33 cellular contexts compared by ENCODE assay signal in genomic region chr10:53395449-53395848, GRCh38.
"Had no signal": no experiment of that assay in that cellular context is flagged by ENCODE, and none has a peak within 500 bp of the region (broad histone marks: within the 10 kb centered on the region; RNA-seq: fewer than 3 reads in every experiment).

No MANE protein-coding gene starts in this region.

- H3K27me3 Mint-ChIP-seq: activated CD4-positive, alpha-beta memory T cell treated with anti-CD3 and anti-CD28 coated beads for 36 hours; activated CD4-positive, alpha-beta T cell treated with anti-CD3 and anti-CD28 coated beads, Interleukin-2, amount 10 ng/mL, durations not matched to agents 24 days and 14 days; activated naive CD4-positive, alpha-beta T cell treated with anti-CD3 and anti-CD28 coated beads, Interleukin-2, amount 10 ng/mL, durations not matched to agents 7 days and 5 days; activated naive CD8-positive, alpha-beta T cell treated with anti-CD3 and anti-CD28 coated beads, Interleukin-2, amount 10 ng/mL, durations not matched to agents 7 days and 5 days; naive B cell had no signal

- H3K9ac ChIP-seq: parathyroid adenoma had no signal

- H3K79me2 ChIP-seq: parathyroid adenoma had no signal

- H3K9me3 ChIP-seq: ascending aorta, psoas muscle had no signal

- H3K36me3 ChIP-seq: ascending aorta, esophagus muscularis mucosa, heart right ventricle, sigmoid colon, tibial nerve, WERI-Rb-1 had no signal

- H3K4me3 Mint-ChIP-seq: activated CD4-positive, alpha-beta memory T cell treated with anti-CD3 and anti-CD28 coated beads for 36 hours; activated CD4-positive, alpha-beta T cell treated with anti-CD3 and anti-CD28 coated beads, Interleukin-2, amount 10 ng/mL, durations not matched to agents 24 days and 14 days; activated naive CD4-positive, alpha-beta T cell treated with anti-CD3 and anti-CD28 coated beads, Interleukin-2, amount 10 ng/mL, durations not matched to agents 7 days and 5 days; activated naive CD8-positive, alpha-beta T cell treated with anti-CD3 and anti-CD28 coated beads, Interleukin-2, amount 10 ng/mL, durations not matched to agents 7 days and 5 days; activated T-helper 1 cell treated with anti-CD3 and anti-CD28 coated beads, Interleukin-12 subunit alpha, Interleukin-12 subunit beta, Interleukin-2, Interleukin-4 antibody, amounts not matched to agents 30 ng/mL and 10 ng/mL and 1 ng/mL, durations not matched to agents 14 hours and 24 hours and 36 hours; brain; mesothelial cell of epicardium; naive B cell; neural crest cell; T-helper 1 cell treated with Interleukin-12 subunit alpha and Interleukin-12 subunit beta and Interleukin-4 antibody, amounts not matched to agents 30 μg/mL and 1 μg/mL, for 36 hours had no signal

- H3K4me2 ChIP-seq: smooth muscle cell had no signal

- DNase-seq: activated CD4-positive, alpha-beta memory T cell treated with anti-CD3 and anti-CD28 coated beads for 36 hours; activated CD4-positive, alpha-beta T cell treated with anti-CD3 and anti-CD28 coated beads, Interleukin-2, amount 10 ng/mL, durations not matched to agents 24 days and 14 days; activated CD4-positive, CD25-positive, alpha-beta regulatory T cell treated with anti-CD3 and anti-CD28 coated beads, Interleukin-2, amount 50 U/mL, for 72 hours; activated CD8-positive, alpha-beta memory T cell treated with anti-CD3 and anti-CD28 coated beads, Interleukin-2, amount 50 U/mL, for 4 hours; activated gamma-delta T cell; activated naive CD4-positive, alpha-beta T cell treated with anti-CD3 and anti-CD28 coated beads, Interleukin-2, amount 10 ng/mL, durations not matched to agents 7 days and 5 days; activated naive CD8-positive, alpha-beta T cell treated with anti-CD3 and anti-CD28 coated beads, Interleukin-2, amount 10 ng/mL, durations not matched to agents 7 days and 5 days; activated T-cell treated with anti-CD3 and anti-CD28 coated beads, Interleukin-2, amount 50 U/mL, for 1 hour; dorsolateral prefrontal cortex; effector memory CD4-positive, alpha-beta T cell; foreskin melanocyte; heart right ventricle; kidney glomerular epithelial cell; mammary epithelial cell; naive B cell; nucleus accumbens; psoas muscle; sigmoid colon; stimulated activated CD4-positive, alpha-beta T cell treated with anti-CD3 and anti-CD28 coated beads, Interleukin-2, amount 100 ng/mL, for 24 hours; stimulated activated naive CD4-positive, alpha-beta T cell; T-helper 9 cell; WERI-Rb-1 had no signal

- H3K27ac Mint-ChIP-seq: activated CD4-positive, alpha-beta memory T cell treated with anti-CD3 and anti-CD28 coated beads for 36 hours; activated CD4-positive, alpha-beta T cell treated with anti-CD3 and anti-CD28 coated beads, Interleukin-2, amount 10 ng/mL, durations not matched to agents 24 days and 14 days; activated naive CD4-positive, alpha-beta T cell treated with anti-CD3 and anti-CD28 coated beads, Interleukin-2, amount 10 ng/mL, durations not matched to agents 7 days and 5 days; activated naive CD8-positive, alpha-beta T cell treated with anti-CD3 and anti-CD28 coated beads, Interleukin-2, amount 10 ng/mL, durations not matched to agents 7 days and 5 days; activated T-helper 1 cell treated with anti-CD3 and anti-CD28 coated beads, Interleukin-12 subunit alpha, Interleukin-12 subunit beta, Interleukin-2, Interleukin-4 antibody, amounts not matched to agents 30 ng/mL and 10 ng/mL and 1 ng/mL, durations not matched to agents 14 hours and 24 hours and 36 hours; brain; mesothelial cell of epicardium; naive B cell; T-helper 1 cell treated with Interleukin-12 subunit alpha and Interleukin-12 subunit beta and Interleukin-4 antibody, amounts not matched to agents 30 μg/mL and 1 μg/mL, for 36 hours had no signal

- H3K36me3 Mint-ChIP-seq: activated CD4-positive, alpha-beta memory T cell treated with anti-CD3 and anti-CD28 coated beads for 36 hours; activated naive CD4-positive, alpha-beta T cell treated with anti-CD3 and anti-CD28 coated beads, Interleukin-2, amount 10 ng/mL, durations not matched to agents 7 days and 5 days; activated naive CD8-positive, alpha-beta T cell treated with anti-CD3 and anti-CD28 coated beads, Interleukin-2, amount 10 ng/mL, durations not matched to agents 7 days and 5 days had no signal

- H2AFZ ChIP-seq: parathyroid adenoma had no signal

- H3K4me1 Mint-ChIP-seq: activated CD4-positive, alpha-beta T cell treated with anti-CD3 and anti-CD28 coated beads, Interleukin-2, amount 10 ng/mL, durations not matched to agents 24 days and 14 days; activated naive CD4-positive, alpha-beta T cell treated with anti-CD3 and anti-CD28 coated beads, Interleukin-2, amount 10 ng/mL, durations not matched to agents 7 days and 5 days; activated naive CD8-positive, alpha-beta T cell treated with anti-CD3 and anti-CD28 coated beads, Interleukin-2, amount 10 ng/mL, durations not matched to agents 7 days and 5 days; brain; mesothelial cell of epicardium; naive B cell had no signal

- H3K27ac ChIP-seq: ascending aorta, coronary artery, dorsolateral prefrontal cortex, esophagus muscularis mucosa, heart right ventricle, parathyroid adenoma, psoas muscle, sigmoid colon, tibial nerve, WERI-Rb-1 had no signal

- H3K9me3 Mint-ChIP-seq: activated CD4-positive, alpha-beta T cell treated with anti-CD3 and anti-CD28 coated beads, Interleukin-2, amount 10 ng/mL, durations not matched to agents 24 days and 14 days had no signal

- H3K27me3 ChIP-seq: ascending aorta, esophagus muscularis mucosa, heart right ventricle, sigmoid colon, tibial nerve had no signal

- H3K4me3 ChIP-seq: ascending aorta, coronary artery, dorsolateral prefrontal cortex, esophagus muscularis mucosa, heart right ventricle, psoas muscle, sigmoid colon, smooth muscle cell, tibial nerve had no signal

- ATAC-seq: heart right ventricle, psoas muscle had no signal

- H3K4me1 ChIP-seq: ascending aorta, esophagus muscularis mucosa, heart right ventricle, parathyroid adenoma, psoas muscle, sigmoid colon, tibial nerve had no signal
